Comparison of ENCODE assay signal across 8 cellular contexts in genomic region chr2:85601771-85602475, GRCh38. TPM values are rescaled to one million over a fixed set of nuclear protein-coding genes. Genes with fewer than 3 reads are reported as not detected.
DNase-seq lines count a peak whose midpoint lies in the region; ATAC-seq and TF ChIP-seq lines count a peak whose summit lies in the region.

No MANE protein-coding gene starts in this region.

- peak overlapping the region; percentile 87 to 91 for H3K4me3 Mint-ChIP-seq in effector memory CD8-positive, alpha-beta T cell

- H3K36me3 ChIP-seq in mesodermal cell (ENCODE audit: control insufficient read depth, insufficient read depth, low read length) (peaks cover 38% of the 10 kb centered on the region), upper lobe of right lung (peaks cover 31% of the 10 kb centered on the region)

- H3K36me3 Mint-ChIP-seq in effector memory CD8-positive, alpha-beta T cell (ENCODE audit: insufficient read depth): peaks cover 14% of the 10 kb centered on the region

- H3K4me1 ChIP-seq in mesodermal cell (ENCODE audit: control insufficient read depth, insufficient read depth, low read length, poor library complexity, severe bottlenecking) (peaks cover 13% of the 10 kb centered on the region), upper lobe of right lung (peaks cover 41% of the 10 kb centered on the region)

- H3K9me3 ChIP-seq in mesodermal cell (ENCODE audit: control insufficient read depth, low read length): no peaks in the 10 kb centered on the region
- no peaks in the 10 kb centered on the region for H3K9me3 ChIP-seq in upper lobe of right lung

- H3K4me3 ChIP-seq in mesodermal cell (ENCODE audit: extremely low read depth, insufficient read depth, low read length, poor library complexity, severe bottlenecking) (peak overlapping the region; percentile 82), upper lobe of right lung (peak overlapping the region; percentile 79)

- DNase-seq in activated effector memory CD4-positive, alpha-beta T cell treated with anti-CD3 and anti-CD28 coated beads, Interleukin-2, amount 50 U/mL, for 16 hours: peak; percentile 72
- DNase-seq in activated effector memory CD4-positive, alpha-beta T cell treated with Interleukin-2 at 50 U/mL for 16 hours: no peak
- no peak for DNase-seq in RWPE1 (ENCODE audit: low spot score)
- DNase-seq in effector memory CD8-positive, alpha-beta T cell: no peak
- DNase-seq in upper lobe of right lung: peak; percentile 90
- no peak for DNase-seq in D341Med (ENCODE audit: low spot score)

- H3K4me1 Mint-ChIP-seq in effector memory CD8-positive, alpha-beta T cell (ENCODE audit: low read depth in 2 of 2): peaks cover 19 to 29% of the 10 kb centered on the region in 2 donors

- H3K27ac Mint-ChIP-seq in effector memory CD8-positive, alpha-beta T cell: peak overlapping the region; percentile 83 to 91

- peak; percentile 34 for ATAC-seq in HG02884 (IDR thresholded peaks at IDR 0.05; ENCODE audit: unreplicated experiment)
- peak; percentile 7 for ATAC-seq in effector memory CD8-positive, alpha-beta T cell (replicated peaks)
- ATAC-seq in upper lobe of right lung: peak; percentile 76

- intact Hi-C loops in upper lobe of right lung (cut with DNase I): no loop called here

- H3K27me3 ChIP-seq in upper lobe of right lung: no peaks in the 10 kb centered on the region

- WGBS in mesodermal cell (ENCODE audit: insufficient coverage in 2 of 2), 2 experiments: 6 to 8% methylated on average over 21 to 32 of the region's 36 CpGs

- CTCF ChIA-PET in RWPE1 (lab: Yijun Ruan, JAX): interaction anchor here (0.6 kb wide), 1 partner anchor 219 kb away, joined by 3 read pairs; no protein-coding TSS in a partner anchor

- TF ChIP-seq CTCF in RWPE1 (conservative IDR thresholded peaks at IDR 0.05; ENCODE audit: low read depth): no peak
- TF ChIP-seq CTCF in upper lobe of right lung (IDR thresholded peaks at IDR 0.05): no peak

- peak overlapping the region; percentile 66 for H3K27ac ChIP-seq in RWPE1
- no peak overlapping the region for H3K27ac ChIP-seq in mesodermal cell (ENCODE audit: low read depth, low read length, severe bottlenecking)
- H3K27ac ChIP-seq in upper lobe of right lung: peak overlapping the region; percentile 89

- POLR2A ChIA-PET in RWPE1 (lab: Yijun Ruan, JAX; ENCODE audit: low non-redundant PET): interaction anchor here (1.1 kb wide), 1 partner anchor 10 kb away, joined by 3 read pairs; the partner anchor contains the start of gene C2orf68

- no peaks in the 10 kb centered on the region for H3K27me3 Mint-ChIP-seq in effector memory CD8-positive, alpha-beta T cell

- H3K9me3 Mint-ChIP-seq in effector memory CD8-positive, alpha-beta T cell: no peaks in the 10 kb centered on the region

RNA-seq across cellular contexts. Expression of gene TMEM150A, which starts 0.6 kb away (rescaled TPM):
- 17.4 TPM for polyA plus RNA-seq in mesodermal cell (2013, experiment 1 of 2)
- polyA plus RNA-seq in mesodermal cell (2013, experiment 2 of 2): 12.8 TPM
- 31.5 TPM for total RNA-seq in upper lobe of right lung

RNA-seq across cellular contexts. Expression of gene RNF181, which starts 6.4 kb away (rescaled TPM):
- 178 TPM for polyA plus RNA-seq in mesodermal cell (2013, experiment 1 of 2)
- polyA plus RNA-seq in mesodermal cell (2013, experiment 2 of 2): 144 TPM
- total RNA-seq in upper lobe of right lung: 85.9 TPM

RNA-seq across cellular contexts. Expression of gene C2orf68, which starts 9.9 kb away (rescaled TPM):
- polyA plus RNA-seq in mesodermal cell (2013, experiment 1 of 2): 38.7 TPM
- polyA plus RNA-seq in mesodermal cell (2013, experiment 2 of 2): 33.8 TPM
- 37.9 TPM for total RNA-seq in upper lobe of right lung

RNA-seq across cellular contexts. Expression of gene USP39, which starts 14.1 kb away (rescaled TPM):
- polyA plus RNA-seq in mesodermal cell (2013, experiment 1 of 2): 80.9 TPM
- 67.0 TPM for polyA plus RNA-seq in mesodermal cell (2013, experiment 2 of 2)
- 37.0 TPM for total RNA-seq in upper lobe of right lung

RNA-seq across cellular contexts. Expression of gene VAMP5, which starts 17.7 kb away (rescaled TPM):
- polyA plus RNA-seq in mesodermal cell (2013, experiment 1 of 2): 34.5 TPM
- 25.4 TPM for polyA plus RNA-seq in mesodermal cell (2013, experiment 2 of 2)
- 84.8 TPM for total RNA-seq in upper lobe of right lung

Comparison
In these comparisons a context has a peak if more than half of its experiments do, and no peak if none do; other contexts are left out.
1. DNase-seq: peak in activated effector memory CD4-positive, alpha-beta T cell treated with anti-CD3 and anti-CD28 coated beads, Interleukin-2, amount 50 U/mL, for 16 hours (single experiment) and upper lobe of right lung (single experiment); none in activated effector memory CD4-positive, alpha-beta T cell treated with Interleukin-2 at 50 U/mL for 16 hours (single experiment), RWPE1 (single experiment), effector memory CD8-positive, alpha-beta T cell (0 of 3) and D341Med (single experiment).
2. ATAC-seq: peak in every context shown above with its lines; median percentile 76 in upper lobe of right lung; 34 in HG02884; 7 in effector memory CD8-positive, alpha-beta T cell.